In genomic region chr22:20591660-20592310, GRCh38 we compare ENCODE assay signal across 1 cellular context.
TF ChIP-seq lines count a peak whose summit lies in the region.

No MANE protein-coding gene starts in this region.

TF ChIP-seq in HepG2, 621 proteins besides CTCF, POLR2A, EP300 and RAD21 (continued from another document):
- no peak for TF ChIP-seq HNF1A (IDR thresholded peaks at IDR 0.05; ENCODE audit: low read depth)
- peak; percentile 27; the same call in 1 of the 2 replicates for TF ChIP-seq HNF1A (CRISPR knock-in tag; IDR thresholded peaks at IDR 0.05; ENCODE audit: borderline replicate concordance)
- TF ChIP-seq SP1 (IDR thresholded peaks at IDR 0.05), result no peak
- TF ChIP-seq SP1 (CRISPR knock-in tag; IDR thresholded peaks at IDR 0.05), result peak; percentile 52; the same call in 1 of the 2 replicates
- TF ChIP-seq ARHGAP35 (CRISPR knock-in tag; IDR thresholded peaks at IDR 0.05; ENCODE audit: borderline replicate concordance), result 0 out of 2 replicates have a peak, but pooled peaks have one; percentile 54
- TF ChIP-seq TBX2 (CRISPR knock-in tag; IDR thresholded peaks at IDR 0.05; ENCODE audit: borderline replicate concordance), result peak; percentile 31; the same call in 1 of the 2 replicates
- 0 out of 2 replicates have a peak, but pooled peaks have one; percentile 16 for TF ChIP-seq PITX1 (CRISPR knock-in tag; IDR thresholded peaks at IDR 0.05)
- no peak for TF ChIP-seq PAX8 (CRISPR knock-in tag; IDR thresholded peaks at IDR 0.05; ENCODE audit: borderline replicate concordance)
